11 cellular contexts compared by ENCODE assay signal in genomic region chr14:49966304-49966809, GRCh38.
A peak's percentile ranks its signal among the peaks of the same experiment; 100 is the strongest.
DNase-seq lines count a peak whose midpoint lies in the region; ATAC-seq, FAIRE-seq and TF ChIP-seq lines count a peak whose summit lies in the region.
"Had no signal": no experiment of that assay in that cellular context is flagged by ENCODE, and none has a peak within 500 bp of the region (broad histone marks: within the 10 kb centered on the region; RNA-seq: fewer than 3 reads in every experiment).

No MANE protein-coding gene starts in this region.

- no peak for TF ChIP-seq EP300 in K562 (IDR thresholded peaks at IDR 0.05; ENCODE audit: low read length)

- no peaks in the 10 kb centered on the region for H3K27me3 ChIP-seq in HUES64 (ENCODE audit: insufficient read depth, low read length)
- H3K27me3 ChIP-seq in K562 (ENCODE audit: control insufficient read depth in 2 of 2, insufficient read depth in 2 of 2, low read length in 2 of 2), result no peaks in the 10 kb centered on the region
- no peaks in the 10 kb centered on the region for H3K27me3 ChIP-seq in small intestine (ENCODE audit: control insufficient read depth in 2 of 2, insufficient read depth in 2 of 2, low read length in 2 of 2)
- no peaks in the 10 kb centered on the region for H3K27me3 ChIP-seq in vagina

- H3K9me3 ChIP-seq in HUES64 (ENCODE audit: insufficient read depth, low read depth, low read length) (no peaks in the 10 kb centered on the region), K562 (replicated peaks; ENCODE audit: control insufficient read depth, insufficient read depth, low read depth, low read length) (no peaks in the 10 kb centered on the region), small intestine (ENCODE audit: control insufficient read depth, low read depth) (no peaks in the 10 kb centered on the region), vagina (no peaks in the 10 kb centered on the region)

- TF ChIP-seq CTCF in K562 (IDR thresholded peaks at IDR 0.05 in 2 of 3, conservative IDR thresholded peaks at IDR 0.05 in 1 of 3; ENCODE audit: insufficient read depth in 2 of 3, low read depth in 1 of 3, low read length in 3 of 3), result no peak
- no peak for TF ChIP-seq CTCF in GM13977 (IDR thresholded peaks at IDR 0.05; ENCODE audit: extremely low read depth, insufficient read depth, missing control alignments)
- TF ChIP-seq CTCF in vagina (IDR thresholded peaks at IDR 0.05), result no peak

- CTCF ChIA-PET in K562 (lab: Yijun Ruan, JAX; ENCODE audit: low intra/inter-chr PET ratio), result no interaction called here

- no peak for TF ChIP-seq POLR2A in K562 (conservative IDR thresholded peaks at IDR 0.05)
- no peak for TF ChIP-seq POLR2A in vagina (IDR thresholded peaks at IDR 0.05)

- intact Hi-C loops in K562 (cut with micrococcal nuclease), result no loop called here
- intact Hi-C loops in vagina (cut with DNase I), result no loop called here

- H3K9ac ChIP-seq in HUES64 (ENCODE audit: low read depth, low read length), result no peak overlapping the region
- H3K9ac ChIP-seq in K562 (ENCODE audit: insufficient read depth in 1 of 2, low read depth in 2 of 2, low read length in 2 of 2), result peak overlapping the region in 1 of 2 experiments; percentile 73; a peak in 1 of 4 replicates

- H3K79me2 ChIP-seq in K562 (ENCODE audit: control insufficient read depth, insufficient read depth, low read length), result no peaks in the 10 kb centered on the region

- peak overlapping the region; percentile 56; the same call in 1 of the 2 replicates for H2AFZ ChIP-seq in K562 (ENCODE audit: low read depth, low read length)

- in situ Hi-C loops in K562 (cut with MboI), result no loop called here
- in situ Hi-C loops in GM13977 (cut with MboI; ENCODE audit: low pct_unique_long_range_greater_than_20kb, low sequenced_read_pairs, unreplicated experiment), result no loop called here

- no peak for FAIRE-seq in K562 (lab: Jason Lieb, UNC)
- no peak for FAIRE-seq in small intestine (lab: Jason Lieb, UNC)
- FAIRE-seq: TTC549 had no signal

- no peaks in the 10 kb centered on the region for H3K9me1 ChIP-seq in K562 (ENCODE audit: control insufficient read depth, insufficient read depth, low read length)

- no TSS peak for BruUV-seq in K562 (replicated peaks; lab: Mats Ljungman, UMichigan)

- no peaks in the 10 kb centered on the region for H4K20me1 ChIP-seq in K562 (replicated peaks; ENCODE audit: control insufficient read depth, insufficient read depth, low read length)

- ATAC-seq in K562, result no peak
- ATAC-seq in stimulated activated naive CD8-positive, alpha-beta T cell treated with anti-CD3 and anti-CD28 coated beads, Interleukin-15, Interleukin-2, amounts not matched to agents 100 U/mL and 50 U/mL, for 24 hours, result no peak

- 26% methylated on average over 4 of the region's 4 CpGs for WGBS in HUES64
- 43% methylated on average over 3 of the region's 4 CpGs for WGBS in K562 (ENCODE audit: insufficient coverage, low coverage, missing lambda C conversion rate)
- WGBS in small intestine, 3 donors, result 15 to 44% (median 34%) methylated on average over 4 of the region's 4 CpGs

- no peak overlapping the region for H3K4me2 ChIP-seq in K562 (ENCODE audit: insufficient read depth, low read length)

- H3K4me3 ChIP-seq in HUES64 (ENCODE audit: low read length), result no peak overlapping the region; the same call in 1 of the 2 replicates
- H3K4me3 ChIP-seq in K562, result no peak overlapping the region
- H3K4me3 ChIP-seq in small intestine (ENCODE audit: low read depth in 1 of 2, low read length in 2 of 2), result no peak overlapping the region
- H3K4me3 ChIP-seq in vagina, result no peak overlapping the region

- peak overlapping the region; percentile 17; the same call in 1 of the 2 replicates for H3K27ac ChIP-seq in HUES64 (ENCODE audit: low read depth, low read length)
- no peak overlapping the region for H3K27ac ChIP-seq in K562 (ENCODE audit: extremely low read depth, low read depth, low read length)
- peak overlapping the region; percentile 69 to 95 for H3K27ac ChIP-seq in small intestine (ENCODE audit: low read depth in 1 of 2, low read length in 1 of 2)
- H3K27ac ChIP-seq in vagina, result no peak overlapping the region

- POLR2A ChIA-PET in K562 (lab: Yijun Ruan, JAX), result no interaction called here

- H3K4me1 ChIP-seq in HUES64 (ENCODE audit: insufficient read depth, low read length) (peaks cover 13% of the 10 kb centered on the region; the same call in 1 of the 2 replicates), K562 (replicated peaks in 1 of 2; ENCODE audit: control insufficient read depth in 2 of 2, insufficient read depth in 2 of 2, low read length in 2 of 2) (peaks cover 0 to 37% of the 10 kb centered on the region in 2 experiments; a peak in 4 of 5 replicates), small intestine (ENCODE audit: control insufficient read depth in 2 of 2, insufficient read depth in 1 of 2, low read depth in 1 of 2, low read length in 1 of 2) (peaks cover 0 to 11% of the 10 kb centered on the region in 2 donors), vagina (peaks cover 30% of the 10 kb centered on the region)

- no peak for TF ChIP-seq RAD21 in K562 (CRISPR knock-in tag; conservative IDR thresholded peaks at IDR 0.05 in 1 of 2, IDR thresholded peaks at IDR 0.05 in 1 of 2)

- DNase-seq in K562 (ENCODE audit: extremely low read depth in 1 of 4, low spot score in 3 of 4) (no peak), left kidney (ENCODE audit: low read depth, low spot score) (peak; percentile 86), small intestine (peak; percentile 93), GM13977 (ENCODE audit: low spot score) (no peak), vagina (ENCODE audit: extremely low spot score in 2 of 2) (no peak), NCI-H2107 treated with DMSO at 0.1 percent for 48 hours (lab: John Stamatoyannopoulos, UW; ENCODE audit: unreplicated experiment) (no peak)
- DNase-seq in stimulated activated naive CD8-positive, alpha-beta T cell treated with anti-CD3 and anti-CD28 coated beads, Interleukin-15, Interleukin-2, amounts not matched to agents 100 U/mL and 50 U/mL, for 24 hours, result no peak
- DNase-seq: activated naive CD8-positive, alpha-beta T cell treated with anti-CD3 and anti-CD28 coated beads, Interleukin-2, amount 10 ng/mL, durations not matched to agents 7 days and 5 days; DMS79 treated with DMSO at 0.1 percent for 48 hours had no signal

- no peaks in the 10 kb centered on the region for H3K36me3 ChIP-seq in HUES64 (ENCODE audit: insufficient read depth, low read length)
- H3K36me3 ChIP-seq in K562 (ENCODE audit: control insufficient read depth, insufficient read depth, low read length), result no peaks in the 10 kb centered on the region
- no peaks in the 10 kb centered on the region for H3K36me3 ChIP-seq in small intestine (ENCODE audit: control insufficient read depth in 2 of 2, insufficient read depth in 2 of 2, low read length in 2 of 2)
- H3K36me3 ChIP-seq in vagina, result no peaks in the 10 kb centered on the region

TF ChIP-seq in K562, 482 proteins besides CTCF, POLR2A, EP300 and RAD21:
- TF ChIP-seq, protein P1, sequence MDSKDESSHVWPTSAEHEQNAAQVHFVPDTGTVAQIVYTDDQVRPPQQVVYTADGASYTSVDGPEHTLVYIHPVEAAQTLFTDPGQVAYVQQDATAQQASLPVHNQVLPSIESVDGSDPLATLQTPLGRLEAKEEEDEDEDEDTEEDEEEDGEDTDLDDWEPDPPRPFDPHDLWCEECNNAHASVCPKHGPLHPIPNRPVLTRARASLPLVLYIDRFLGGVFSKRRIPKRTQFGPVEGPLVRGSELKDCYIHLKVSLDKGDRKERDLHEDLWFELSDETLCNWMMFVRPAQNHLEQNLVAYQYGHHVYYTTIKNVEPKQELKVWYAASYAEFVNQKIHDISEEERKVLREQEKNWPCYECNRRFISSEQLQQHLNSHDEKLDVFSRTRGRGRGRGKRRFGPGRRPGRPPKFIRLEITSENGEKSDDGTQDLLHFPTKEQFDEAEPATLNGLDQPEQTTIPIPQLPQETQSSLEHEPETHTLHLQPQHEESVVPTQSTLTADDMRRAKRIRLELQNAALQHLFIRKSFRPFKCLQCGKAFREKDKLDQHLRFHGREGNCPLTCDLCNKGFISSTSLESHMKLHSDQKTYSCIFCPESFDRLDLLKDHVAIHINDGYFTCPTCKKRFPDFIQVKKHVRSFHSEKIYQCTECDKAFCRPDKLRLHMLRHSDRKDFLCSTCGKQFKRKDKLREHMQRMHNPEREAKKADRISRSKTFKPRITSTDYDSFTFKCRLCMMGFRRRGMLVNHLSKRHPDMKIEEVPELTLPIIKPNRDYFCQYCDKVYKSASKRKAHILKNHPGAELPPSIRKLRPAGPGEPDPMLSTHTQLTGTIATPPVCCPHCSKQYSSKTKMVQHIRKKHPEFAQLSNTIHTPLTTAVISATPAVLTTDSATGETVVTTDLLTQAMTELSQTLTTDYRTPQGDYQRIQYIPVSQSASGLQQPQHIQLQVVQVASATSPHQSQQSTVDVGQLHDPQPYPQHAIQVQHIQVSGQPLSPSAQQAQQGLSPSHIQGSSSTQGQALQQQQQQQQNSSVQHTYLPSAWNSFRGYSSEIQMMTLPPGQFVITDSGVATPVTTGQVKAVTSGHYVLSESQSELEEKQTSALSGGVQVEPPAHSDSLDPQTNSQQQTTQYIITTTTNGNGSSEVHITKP (IDR thresholded peaks at IDR 0.05; ENCODE audit: partially characterized antibody), result no peak
- TF ChIP-seq JUND (IDR thresholded peaks at IDR 0.05; ENCODE audit: borderline replicate concordance, low read depth, low read length), result no peak
- no peak for TF ChIP-seq JUND (tag; IDR thresholded peaks at IDR 0.05; ENCODE audit: borderline replicate concordance, low read depth, low read length)
- TF ChIP-seq ZC3H8 (IDR thresholded peaks at IDR 0.05), result no peak

Comparison
In these comparisons a context has a peak if more than half of its experiments do, and no peak if none do; other contexts are left out.
1. H3K27ac ChIP-seq: peak in HUES64 (single experiment) and small intestine (2 of 2); none in K562 (single experiment) and vagina (single experiment).
2. DNase-seq: peak in left kidney (single experiment) and small intestine (single experiment); none in K562 (0 of 4), stimulated activated naive CD8-positive, alpha-beta T cell treated with anti-CD3 and anti-CD28 coated beads, Interleukin-15, Interleukin-2, amounts not matched to agents 100 U/mL and 50 U/mL, for 24 hours (single experiment), GM13977 (single experiment), vagina (0 of 2) and NCI-H2107 treated with DMSO at 0.1 percent for 48 hours (single experiment).